Comparison of ENCODE assay signal across 13 cellular contexts in genomic region chr21:30463713-30464112, GRCh38. TPM values are rescaled to one million over a fixed set of nuclear protein-coding genes. Genes with fewer than 3 reads are reported as not detected.
DNase-seq lines count a peak whose midpoint lies in the region; ATAC-seq, FAIRE-seq and TF ChIP-seq lines count a peak whose summit lies in the region.
"Had no signal": no experiment of that assay in that cellular context is flagged by ENCODE, and none has a peak within 500 bp of the region (broad histone marks: within the 10 kb centered on the region; RNA-seq: fewer than 3 reads in every experiment).

No MANE protein-coding gene starts in this region.

- H3K36me3 ChIP-seq in GM23338 (ENCODE audit: insufficient read depth) = no peaks in the 10 kb centered on the region
- no peaks in the 10 kb centered on the region for H3K36me3 ChIP-seq in K562 (ENCODE audit: control insufficient read depth, insufficient read depth, low read length)
- no peaks in the 10 kb centered on the region for H3K36me3 ChIP-seq in left lung
- H3K36me3 ChIP-seq: HAP-1, sigmoid colon had no signal

- POLR2A ChIA-PET in K562 (lab: Yijun Ruan, JAX) = no interaction called here

- no peak for TF ChIP-seq POLR2A in K562 (conservative IDR thresholded peaks at IDR 0.05)

- no peak for TF ChIP-seq EP300 in K562 (IDR thresholded peaks at IDR 0.05; ENCODE audit: low read length)

- H3K4me2 ChIP-seq in GM23338 (no peak overlapping the region), K562 (ENCODE audit: insufficient read depth, low read length) (no peak overlapping the region)

- no peaks in the 10 kb centered on the region for H3K9me2 ChIP-seq in GM23338 (ENCODE audit: insufficient read depth)

- ATAC-seq in GM23338 (peak; percentile 69), K562 (no peak), left lung (no peak), GM21447 (IDR thresholded peaks at IDR 0.05; ENCODE audit: unreplicated experiment) (no peak)
- ATAC-seq: activated T-helper 17 cell treated with anti-CD3 and anti-CD28 coated beads, Interleukin-2, amount 50 U/mL, for 72 hours; left ventricle myocardium superior had no signal

- H2AFZ ChIP-seq in GM23338 (no peak overlapping the region), K562 (ENCODE audit: low read depth, low read length) (no peak overlapping the region)

- FAIRE-seq in K562 (lab: Jason Lieb, UNC) = no peak
- FAIRE-seq in HTR-8/SVneo (lab: Jason Lieb, UNC) = no peak

- no peaks in the 10 kb centered on the region for H3K36me3 Mint-ChIP-seq in GM23338 (ENCODE audit: low read depth)
- H3K36me3 Mint-ChIP-seq in osteocyte (ENCODE audit: unreplicated experiment) = no peaks in the 10 kb centered on the region

- H3K9me3 Mint-ChIP-seq in GM23338 = no peaks in the 10 kb centered on the region
- no peaks in the 10 kb centered on the region for H3K9me3 Mint-ChIP-seq in osteocyte (ENCODE audit: unreplicated experiment)
- H3K9me3 Mint-ChIP-seq: T-helper 1 cell treated with Interleukin-12 subunit alpha and Interleukin-12 subunit beta and Interleukin-4 antibody, amounts not matched to agents 30 μg/mL and 1 μg/mL, for 36 hours had no signal

- H3K9me3 ChIP-seq in K562 (replicated peaks; ENCODE audit: control insufficient read depth, insufficient read depth, low read depth, low read length) (no peaks in the 10 kb centered on the region), left lung (no peaks in the 10 kb centered on the region)
- H3K9me3 ChIP-seq: HAP-1, sigmoid colon had no signal

- H3K27ac Mint-ChIP-seq in GM23338 = no peak overlapping the region
- H3K27ac Mint-ChIP-seq in osteocyte (ENCODE audit: unreplicated experiment) = no peak overlapping the region
- H3K27ac Mint-ChIP-seq: activated T-helper 17 cell treated with anti-CD3 and anti-CD28 coated beads, Interleukin-2, amount 50 U/mL, for 72 hours; T-helper 1 cell treated with Interleukin-12 subunit alpha and Interleukin-12 subunit beta and Interleukin-4 antibody, amounts not matched to agents 30 μg/mL and 1 μg/mL, for 36 hours had no signal

- H3F3A ChIP-seq in GM23338 (replicated peaks; ENCODE audit: low read depth) = no peaks in the 10 kb centered on the region

- H3K79me2 ChIP-seq in GM23338 (replicated peaks; ENCODE audit: insufficient read depth) = no peaks in the 10 kb centered on the region
- no peaks in the 10 kb centered on the region for H3K79me2 ChIP-seq in K562 (ENCODE audit: control insufficient read depth, insufficient read depth, low read length)

- in situ Hi-C loops in K562 (cut with MboI) = no loop called here

- CTCF ChIA-PET in K562 (lab: Yijun Ruan, JAX; ENCODE audit: low intra/inter-chr PET ratio) = interaction anchor here (0.6 kb wide), 1 partner anchor 52 kb away, joined by 3 read pairs; no protein-coding TSS in a partner anchor

- H3K9me1 ChIP-seq in K562 (ENCODE audit: control insufficient read depth, insufficient read depth, low read length) = no peaks in the 10 kb centered on the region

- TF ChIP-seq RAD21 in K562 (CRISPR knock-in tag; conservative IDR thresholded peaks at IDR 0.05 in 1 of 2, IDR thresholded peaks at IDR 0.05 in 1 of 2) = peak in 1 of 2 experiments; percentile 43; a peak in 2 of 4 replicates

- TF ChIP-seq CTCF in GM23338 (conservative IDR thresholded peaks at IDR 0.05; ENCODE audit: low read depth in 2 of 2) = peak; percentile 61 to 62
- TF ChIP-seq CTCF in K562 (IDR thresholded peaks at IDR 0.05 in 2 of 3, conservative IDR thresholded peaks at IDR 0.05 in 1 of 3; ENCODE audit: insufficient read depth in 2 of 3, low read depth in 1 of 3, low read length in 3 of 3) = peak in 2 of 3 experiments; percentile 28 to 29; a peak in 2 of 6 replicates
- TF ChIP-seq CTCF in osteocyte (IDR thresholded peaks at IDR 0.05) = peak; percentile 54
- peak in 1 of 2 donors; percentile 17 for TF ChIP-seq CTCF in left lung (IDR thresholded peaks at IDR 0.05)

- H3K9ac ChIP-seq in K562 (ENCODE audit: insufficient read depth in 1 of 2, low read depth in 2 of 2, low read length in 2 of 2) = no peak overlapping the region

- H3K27me3 Mint-ChIP-seq in GM23338 (ENCODE audit: insufficient read depth, low read depth, poor library complexity) = no peaks in the 10 kb centered on the region
- H3K27me3 Mint-ChIP-seq in osteocyte (ENCODE audit: unreplicated experiment) = no peaks in the 10 kb centered on the region

- H3K4me3 ChIP-seq in GM23338 (no peak overlapping the region), K562 (no peak overlapping the region), left lung (no peak overlapping the region)
- H3K4me3 ChIP-seq: HAP-1, sigmoid colon had no signal

- DNase-seq in GM23338 (ENCODE audit: low spot score) (peak; percentile 67), NCI-H226 (peak; percentile 6), K562 (ENCODE audit: extremely low read depth in 1 of 4, low spot score in 3 of 4) (peak in 2 of 4 experiments; percentile 11 to 20), osteocyte (ENCODE audit: extremely low spot score, unreplicated experiment) (no peak), left lung (no peak), HTR-8/SVneo (ENCODE audit: insufficient read length, low spot score) (no peak)
- DNase-seq: left ventricle myocardium superior; sigmoid colon; stimulated activated naive CD4-positive, alpha-beta T cell treated with Interleukin-2 at 50 U/mL for 16 hours had no signal

- H4K20me1 ChIP-seq in GM23338 (replicated peaks; ENCODE audit: insufficient read depth) (no peaks in the 10 kb centered on the region), K562 (replicated peaks; ENCODE audit: control insufficient read depth, insufficient read depth, low read length) (no peaks in the 10 kb centered on the region)

- H3K4me3 Mint-ChIP-seq in GM23338 (no peak overlapping the region), osteocyte (ENCODE audit: unreplicated experiment) (no peak overlapping the region)
- H3K4me3 Mint-ChIP-seq: activated T-helper 17 cell treated with anti-CD3 and anti-CD28 coated beads, Interleukin-2, amount 50 U/mL, for 72 hours; T-helper 1 cell treated with Interleukin-12 subunit alpha and Interleukin-12 subunit beta and Interleukin-4 antibody, amounts not matched to agents 30 μg/mL and 1 μg/mL, for 36 hours had no signal

- BruUV-seq in K562 (replicated peaks; lab: Mats Ljungman, UMichigan) = no TSS peak

- WGBS in K562 (ENCODE audit: insufficient coverage, low coverage, missing lambda C conversion rate) = 2% methylated on average over 3 of the region's 3 CpGs

- intact Hi-C loops in K562 (cut with micrococcal nuclease) (no loop called here), left lung (cut with DNase I) (no loop called here)

- no peaks in the 10 kb centered on the region; the same call in 1 of the 2 replicates for H3K4me1 ChIP-seq in GM23338 (ENCODE audit: insufficient read depth)
- H3K4me1 ChIP-seq in K562 (replicated peaks in 1 of 2; ENCODE audit: control insufficient read depth in 2 of 2, insufficient read depth in 2 of 2, low read length in 2 of 2) = no peaks in the 10 kb centered on the region
- H3K4me1 ChIP-seq in left lung = no peaks in the 10 kb centered on the region
- H3K4me1 ChIP-seq: HAP-1, sigmoid colon had no signal

- H3K27ac ChIP-seq in GM23338 (ENCODE audit: low read depth) (no peak overlapping the region), K562 (ENCODE audit: extremely low read depth, low read depth, low read length) (no peak overlapping the region), left lung (no peak overlapping the region)
- H3K27ac ChIP-seq: sigmoid colon had no signal

- H3K27me3 ChIP-seq in GM23338 (ENCODE audit: insufficient read depth) = no peaks in the 10 kb centered on the region
- no peaks in the 10 kb centered on the region for H3K27me3 ChIP-seq in K562 (ENCODE audit: control insufficient read depth in 2 of 2, insufficient read depth in 2 of 2, low read length in 2 of 2)
- H3K27me3 ChIP-seq in left lung = no peaks in the 10 kb centered on the region
- H3K27me3 ChIP-seq: sigmoid colon had no signal

- H3K4me1 Mint-ChIP-seq in GM23338 (no peaks in the 10 kb centered on the region), osteocyte (ENCODE audit: unreplicated experiment) (no peaks in the 10 kb centered on the region)
- H3K4me1 Mint-ChIP-seq: activated T-helper 17 cell treated with anti-CD3 and anti-CD28 coated beads, Interleukin-2, amount 50 U/mL, for 72 hours had no signal

RNA-seq across cellular contexts. Expression of gene KRTAP19-1, which starts 16.5 kb away (rescaled TPM):
- total RNA-seq in GM23338 (2014; rRNA removed; shearing (Covaris generic)) = not detected in 2 replicates
- polyA plus RNA-seq in GM23338 (2016; fragmentation: Nextera tagmentation; extraction: Ambion mirVana) (not detected in 2 replicates), K562 (2011; rRNA removed) (not detected in 2 replicates), K562 (2014; fragmentation: Illumina TruSeq; extraction: Trizol) (not detected in 2 replicates), K562 (2014; fragmentation: Nextera tagmentation; extraction: Ambion mirVana) (not detected), K562 (2014; rRNA removed) (not detected in 2 replicates)
- total RNA-seq in K562 (2011; cell fraction: chromatin; rRNA removed; ENCODE audit: low replicate concordance) = not detected in 2 replicates
- not detected in 2 replicates for total RNA-seq in K562 (2011; cell fraction: nucleolus; rRNA removed)
- total RNA-seq in K562 (2011; cell fraction: nucleoplasm; rRNA removed) = not detected in 2 replicates
- total RNA-seq in K562 (2014; rRNA removed) (not detected in 2 replicates), K562 (2014; rRNA removed; fragmentation: Illumina TruSeq; extraction: Trizol) (not detected in 2 replicates), K562 (2015; rRNA removed; fragmentation: Illumina TruSeq; extraction: Trizol) (not detected in 2 replicates), K562 (2021) (not detected in 2 replicates), osteocyte (not detected in 2 replicates), left lung (not detected)
- not detected in 2 replicates for polyA plus RNA-seq in K562 (2011; cell fraction: cytosol; rRNA removed)
- not detected in 2 replicates for polyA plus RNA-seq in K562 (2011; cell fraction: nucleus; rRNA removed)
- not detected in 2 replicates for polyA plus RNA-seq in K562 (2012)
- not detected in 2 replicates for polyA minus RNA-seq in K562 (2011; rRNA and poly(A)+ RNA removed)
- polyA minus RNA-seq in K562 (2011; cell fraction: cytosol; rRNA and poly(A)+ RNA removed) = not detected in 2 replicates
- not detected in 2 replicates for polyA minus RNA-seq in K562 (2011; cell fraction: nucleus; rRNA and poly(A)+ RNA removed)
- total RNA-seq: activated T-helper 17 cell treated with anti-CD3 and anti-CD28 coated beads, Interleukin-2, amount 50 U/mL, for 72 hours; left ventricle myocardium superior; sigmoid colon had no signal
- polyA plus RNA-seq: sigmoid colon had no signal

RNA-seq across cellular contexts. Expression of gene KRTAP19-2, which starts 23.5 kb away (rescaled TPM):
- not detected in 2 replicates for total RNA-seq in GM23338 (2014; rRNA removed; shearing (Covaris generic))
- polyA plus RNA-seq in GM23338 (2016; fragmentation: Nextera tagmentation; extraction: Ambion mirVana) = not detected in 2 replicates
- not detected in 2 replicates for total RNA-seq in K562 (2011; cell fraction: chromatin; rRNA removed; ENCODE audit: low replicate concordance)
- total RNA-seq in K562 (2011; cell fraction: nucleolus; rRNA removed) = not detected in 2 replicates
- not detected in 2 replicates for total RNA-seq in K562 (2011; cell fraction: nucleoplasm; rRNA removed)
- not detected in 2 replicates for total RNA-seq in K562 (2014; rRNA removed)
- total RNA-seq in K562 (2014; rRNA removed; fragmentation: Illumina TruSeq; extraction: Trizol) = not detected in 2 replicates
- total RNA-seq in K562 (2015; rRNA removed; fragmentation: Illumina TruSeq; extraction: Trizol) = not detected in 2 replicates
- total RNA-seq in K562 (2021) = not detected in 2 replicates
- polyA plus RNA-seq in K562 (2011; rRNA removed) = not detected in 2 replicates
- polyA plus RNA-seq in K562 (2011; cell fraction: cytosol; rRNA removed) = not detected in 2 replicates
- not detected in 2 replicates for polyA plus RNA-seq in K562 (2011; cell fraction: nucleus; rRNA removed)
- polyA plus RNA-seq in K562 (2012) = not detected in 2 replicates
- not detected in 2 replicates for polyA plus RNA-seq in K562 (2014; fragmentation: Illumina TruSeq; extraction: Trizol)
- not detected for polyA plus RNA-seq in K562 (2014; fragmentation: Nextera tagmentation; extraction: Ambion mirVana)
- not detected in 2 replicates for polyA plus RNA-seq in K562 (2014; rRNA removed)
- polyA minus RNA-seq in K562 (2011; rRNA and poly(A)+ RNA removed) = not detected in 2 replicates
- polyA minus RNA-seq in K562 (2011; cell fraction: cytosol; rRNA and poly(A)+ RNA removed) = not detected in 2 replicates
- not detected in 2 replicates for polyA minus RNA-seq in K562 (2011; cell fraction: nucleus; rRNA and poly(A)+ RNA removed)
- total RNA-seq in osteocyte = not detected in 2 replicates
- not detected for total RNA-seq in left lung
- total RNA-seq: activated T-helper 17 cell treated with anti-CD3 and anti-CD28 coated beads, Interleukin-2, amount 50 U/mL, for 72 hours; left ventricle myocardium superior; sigmoid colon had no signal
- polyA plus RNA-seq: sigmoid colon had no signal

RNA-seq across cellular contexts. Expression of gene KRTAP15-1, which starts 23.6 kb away (rescaled TPM):
- not detected in 2 replicates for total RNA-seq in GM23338 (2014; rRNA removed; shearing (Covaris generic))
- polyA plus RNA-seq in GM23338 (2016; fragmentation: Nextera tagmentation; extraction: Ambion mirVana) (not detected in 2 replicates), K562 (2011; rRNA removed) (not detected in 2 replicates), K562 (2014; fragmentation: Illumina TruSeq; extraction: Trizol) (not detected in 2 replicates), K562 (2014; fragmentation: Nextera tagmentation; extraction: Ambion mirVana) (not detected), K562 (2014; rRNA removed) (not detected in 2 replicates)
- total RNA-seq in K562 (2011; cell fraction: chromatin; rRNA removed; ENCODE audit: low replicate concordance) = not detected in 2 replicates
- not detected in 2 replicates for total RNA-seq in K562 (2011; cell fraction: nucleolus; rRNA removed)
- total RNA-seq in K562 (2011; cell fraction: nucleoplasm; rRNA removed) = not detected in 2 replicates
- total RNA-seq in K562 (2014; rRNA removed) (not detected in 2 replicates), K562 (2014; rRNA removed; fragmentation: Illumina TruSeq; extraction: Trizol) (not detected in 2 replicates), K562 (2015; rRNA removed; fragmentation: Illumina TruSeq; extraction: Trizol) (not detected in 2 replicates), K562 (2021) (not detected in 2 replicates), osteocyte (not detected in 2 replicates), left lung (not detected)
- polyA plus RNA-seq in K562 (2011; cell fraction: cytosol; rRNA removed) = not detected in 2 replicates
- not detected in 2 replicates for polyA plus RNA-seq in K562 (2011; cell fraction: nucleus; rRNA removed)
- polyA plus RNA-seq in K562 (2012) = not detected in 2 replicates
- polyA minus RNA-seq in K562 (2011; rRNA and poly(A)+ RNA removed) = not detected in 2 replicates
- polyA minus RNA-seq in K562 (2011; cell fraction: cytosol; rRNA and poly(A)+ RNA removed) = not detected in 2 replicates
- not detected in 2 replicates for polyA minus RNA-seq in K562 (2011; cell fraction: nucleus; rRNA and poly(A)+ RNA removed)
- total RNA-seq: activated T-helper 17 cell treated with anti-CD3 and anti-CD28 coated beads, Interleukin-2, amount 50 U/mL, for 72 hours; left ventricle myocardium superior; sigmoid colon had no signal
- polyA plus RNA-seq: sigmoid colon had no signal

RNA-seq across cellular contexts. Expression of gene KRTAP19-3, which starts 28.1 kb away (rescaled TPM):
- total RNA-seq in GM23338 (2014; rRNA removed; shearing (Covaris generic)) = not detected in 2 replicates
- polyA plus RNA-seq in GM23338 (2016; fragmentation: Nextera tagmentation; extraction: Ambion mirVana) = not detected in 2 replicates
- total RNA-seq in K562 (2011; cell fraction: chromatin; rRNA removed; ENCODE audit: low replicate concordance) = not detected in 2 replicates
- not detected in 2 replicates for total RNA-seq in K562 (2011; cell fraction: nucleolus; rRNA removed)
- total RNA-seq in K562 (2011; cell fraction: nucleoplasm; rRNA removed) = not detected in 2 replicates
- not detected in 2 replicates for total RNA-seq in K562 (2014; rRNA removed)
- not detected in 2 replicates for total RNA-seq in K562 (2014; rRNA removed; fragmentation: Illumina TruSeq; extraction: Trizol)
- not detected in 2 replicates for total RNA-seq in K562 (2015; rRNA removed; fragmentation: Illumina TruSeq; extraction: Trizol)
- total RNA-seq in K562 (2021) = not detected in 2 replicates
- not detected in 2 replicates for polyA plus RNA-seq in K562 (2011; rRNA removed)
- not detected in 2 replicates for polyA plus RNA-seq in K562 (2011; cell fraction: cytosol; rRNA removed)
- polyA plus RNA-seq in K562 (2011; cell fraction: nucleus; rRNA removed) = not detected in 2 replicates
- not detected in 2 replicates for polyA plus RNA-seq in K562 (2012)
- polyA plus RNA-seq in K562 (2014; fragmentation: Illumina TruSeq; extraction: Trizol) = not detected in 2 replicates
- not detected for polyA plus RNA-seq in K562 (2014; fragmentation: Nextera tagmentation; extraction: Ambion mirVana)
- not detected in 2 replicates for polyA plus RNA-seq in K562 (2014; rRNA removed)
- polyA minus RNA-seq in K562 (2011; rRNA and poly(A)+ RNA removed) = not detected in 2 replicates
- not detected in 2 replicates for polyA minus RNA-seq in K562 (2011; cell fraction: cytosol; rRNA and poly(A)+ RNA removed)
- polyA minus RNA-seq in K562 (2011; cell fraction: nucleus; rRNA and poly(A)+ RNA removed) = not detected in 2 replicates
- not detected in 2 replicates for total RNA-seq in osteocyte
- total RNA-seq in left lung = not detected
- total RNA-seq: activated T-helper 17 cell treated with anti-CD3 and anti-CD28 coated beads, Interleukin-2, amount 50 U/mL, for 72 hours; left ventricle myocardium superior; sigmoid colon had no signal
- polyA plus RNA-seq: sigmoid colon had no signal

RNA-seq across cellular contexts. Expression of gene KRTAP19-4, which starts 33.3 kb away (rescaled TPM):
- total RNA-seq in GM23338 (2014; rRNA removed; shearing (Covaris generic)) = not detected in 2 replicates
- polyA plus RNA-seq in GM23338 (2016; fragmentation: Nextera tagmentation; extraction: Ambion mirVana) = not detected in 2 replicates
- total RNA-seq in K562 (2011; cell fraction: chromatin; rRNA removed; ENCODE audit: low replicate concordance) = not detected in 2 replicates
- not detected in 2 replicates for total RNA-seq in K562 (2011; cell fraction: nucleolus; rRNA removed)
- total RNA-seq in K562 (2011; cell fraction: nucleoplasm; rRNA removed) = not detected in 2 replicates
- not detected in 2 replicates for total RNA-seq in K562 (2014; rRNA removed)
- total RNA-seq in K562 (2014; rRNA removed; fragmentation: Illumina TruSeq; extraction: Trizol) = not detected in 2 replicates
- not detected in 2 replicates for total RNA-seq in K562 (2015; rRNA removed; fragmentation: Illumina TruSeq; extraction: Trizol)
- total RNA-seq in K562 (2021) = not detected in 2 replicates
- not detected in 2 replicates for polyA plus RNA-seq in K562 (2011; rRNA removed)
- not detected in 2 replicates for polyA plus RNA-seq in K562 (2011; cell fraction: cytosol; rRNA removed)
- not detected in 2 replicates for polyA plus RNA-seq in K562 (2011; cell fraction: nucleus; rRNA removed)
- not detected in 2 replicates for polyA plus RNA-seq in K562 (2012)
- polyA plus RNA-seq in K562 (2014; fragmentation: Illumina TruSeq; extraction: Trizol) = not detected in 2 replicates
- not detected for polyA plus RNA-seq in K562 (2014; fragmentation: Nextera tagmentation; extraction: Ambion mirVana)
- polyA plus RNA-seq in K562 (2014; rRNA removed) = not detected in 2 replicates
- not detected in 2 replicates for polyA minus RNA-seq in K562 (2011; rRNA and poly(A)+ RNA removed)
- polyA minus RNA-seq in K562 (2011; cell fraction: cytosol; rRNA and poly(A)+ RNA removed) = not detected in 2 replicates
- polyA minus RNA-seq in K562 (2011; cell fraction: nucleus; rRNA and poly(A)+ RNA removed) = not detected in 2 replicates
- not detected in 2 replicates for total RNA-seq in osteocyte
- not detected for total RNA-seq in left lung
- total RNA-seq: activated T-helper 17 cell treated with anti-CD3 and anti-CD28 coated beads, Interleukin-2, amount 50 U/mL, for 72 hours; left ventricle myocardium superior; sigmoid colon had no signal
- polyA plus RNA-seq: sigmoid colon had no signal

Comparison
In these comparisons a context has a peak if more than half of its experiments do, and no peak if none do; other contexts are left out.
1. DNase-seq: peak in GM23338 (single experiment) and NCI-H226 (single experiment); none in osteocyte (single experiment), left lung (0 of 2) and HTR-8/SVneo (single experiment).